ENCODE assay signal across 1 cellular context in the genomic region with DNA sequence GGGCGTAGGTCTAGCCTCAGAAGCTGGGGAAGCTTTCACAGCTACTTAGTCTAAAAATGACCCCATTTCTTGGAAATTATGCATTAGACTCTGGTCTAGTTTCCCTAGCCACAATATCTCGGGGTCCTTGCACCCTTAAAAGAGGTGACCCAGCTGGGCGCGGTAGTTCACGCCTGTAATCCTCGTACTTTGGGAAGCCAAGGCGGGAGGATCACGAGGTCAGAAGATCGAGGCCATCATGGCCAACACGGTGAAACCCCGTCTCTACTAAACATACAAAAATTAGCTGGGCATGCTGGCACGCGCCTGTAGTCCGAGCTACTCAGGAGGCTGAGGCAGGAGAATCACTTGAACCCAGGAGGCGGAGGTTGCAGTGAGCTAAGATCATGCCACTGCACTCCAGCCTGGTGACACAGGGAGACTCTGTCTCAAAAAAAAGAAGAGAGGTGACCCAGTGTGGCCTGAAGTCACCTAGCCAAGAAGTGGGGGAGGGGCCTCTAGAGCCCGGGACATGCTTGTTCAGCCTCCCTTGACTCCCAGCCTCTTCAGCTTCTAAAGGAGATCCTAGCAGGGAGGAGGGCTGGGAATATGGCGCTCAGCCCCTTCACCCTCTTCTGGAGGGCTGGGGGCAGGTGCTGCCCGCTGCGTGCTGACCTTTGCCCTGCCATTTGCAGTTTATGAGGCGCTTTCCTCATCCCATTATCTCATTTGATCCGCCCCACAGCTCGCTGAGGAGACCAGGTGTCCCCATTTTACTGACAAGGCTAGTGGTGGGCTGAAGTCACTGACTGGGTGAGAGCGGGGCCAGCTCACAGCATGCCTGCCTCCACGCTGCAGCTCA.
TF ChIP-seq lines count a peak whose summit lies in the region.

No MANE protein-coding gene starts in this region.

TF ChIP-seq in IMR-90, 13 proteins besides CTCF, POLR2A, EP300 and RAD21:
- TF ChIP-seq MAFK (IDR thresholded peaks at IDR 0.05; ENCODE audit: low read depth, low read length) (no peak), SMC3 (IDR thresholded peaks at IDR 0.05; ENCODE audit: low read depth, low read length) (no peak), CHD1 (IDR thresholded peaks at IDR 0.05; ENCODE audit: low read depth, low read length) (no peak), CEBPB (IDR thresholded peaks at IDR 0.05; ENCODE audit: low read depth, low read length) (no peak), NFE2L2 (IDR thresholded peaks at IDR 0.05; ENCODE audit: low read depth, low read length) (no peak), RFX5 (IDR thresholded peaks at IDR 0.05; ENCODE audit: low read depth, low read length) (no peak), MAZ (IDR thresholded peaks at IDR 0.05; ENCODE audit: borderline replicate concordance, low read depth, low read length) (no peak), MXI1 (IDR thresholded peaks at IDR 0.05; ENCODE audit: borderline replicate concordance, low read depth, low read length) (no peak)
- TF ChIP-seq, protein P1, sequence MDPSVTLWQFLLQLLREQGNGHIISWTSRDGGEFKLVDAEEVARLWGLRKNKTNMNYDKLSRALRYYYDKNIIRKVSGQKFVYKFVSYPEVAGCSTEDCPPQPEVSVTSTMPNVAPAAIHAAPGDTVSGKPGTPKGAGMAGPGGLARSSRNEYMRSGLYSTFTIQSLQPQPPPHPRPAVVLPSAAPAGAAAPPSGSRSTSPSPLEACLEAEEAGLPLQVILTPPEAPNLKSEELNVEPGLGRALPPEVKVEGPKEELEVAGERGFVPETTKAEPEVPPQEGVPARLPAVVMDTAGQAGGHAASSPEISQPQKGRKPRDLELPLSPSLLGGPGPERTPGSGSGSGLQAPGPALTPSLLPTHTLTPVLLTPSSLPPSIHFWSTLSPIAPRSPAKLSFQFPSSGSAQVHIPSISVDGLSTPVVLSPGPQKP (IDR thresholded peaks at IDR 0.05; ENCODE audit: borderline replicate concordance, low read depth, low read length), result no peak
- TF ChIP-seq, protein P2, sequence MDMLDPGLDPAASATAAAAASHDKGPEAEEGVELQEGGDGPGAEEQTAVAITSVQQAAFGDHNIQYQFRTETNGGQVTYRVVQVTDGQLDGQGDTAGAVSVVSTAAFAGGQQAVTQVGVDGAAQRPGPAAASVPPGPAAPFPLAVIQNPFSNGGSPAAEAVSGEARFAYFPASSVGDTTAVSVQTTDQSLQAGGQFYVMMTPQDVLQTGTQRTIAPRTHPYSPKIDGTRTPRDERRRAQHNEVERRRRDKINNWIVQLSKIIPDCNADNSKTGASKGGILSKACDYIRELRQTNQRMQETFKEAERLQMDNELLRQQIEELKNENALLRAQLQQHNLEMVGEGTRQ (IDR thresholded peaks at IDR 0.05; ENCODE audit: low read depth, low read length), result no peak
